ENCODE assay signal across 34 cellular contexts in genomic region chr12:115174928-115175327, GRCh38.
DNase-seq lines count a peak whose midpoint lies in the region; ATAC-seq and TF ChIP-seq lines count a peak whose summit lies in the region.
"Had no signal": no experiment of that assay in that cellular context is flagged by ENCODE, and none has a peak within 500 bp of the region (broad histone marks: within the 10 kb centered on the region; RNA-seq: fewer than 3 reads in every experiment).

No MANE protein-coding gene starts in this region.

- H3K4me3 ChIP-seq in heart right ventricle: no peak overlapping the region
- H3K4me3 ChIP-seq in right atrium auricular region: no peak overlapping the region
- no peak overlapping the region for H3K4me3 ChIP-seq in mesodermal cell (ENCODE audit: extremely low read depth, insufficient read depth, low read length, poor library complexity, severe bottlenecking)
- H3K4me3 ChIP-seq: dorsolateral prefrontal cortex, gastrocnemius medialis, GM12878, MG63, prostate gland, suprapubic skin had no signal

- H3K4me1 ChIP-seq in heart right ventricle: no peaks in the 10 kb centered on the region
- no peaks in the 10 kb centered on the region for H3K4me1 ChIP-seq in right atrium auricular region
- H3K4me1 ChIP-seq in mesodermal cell (ENCODE audit: control insufficient read depth, insufficient read depth, low read length, poor library complexity, severe bottlenecking): peaks cover 9% of the 10 kb centered on the region
- H3K4me1 ChIP-seq: gastrocnemius medialis, prostate gland had no signal

- H3K27ac Mint-ChIP-seq in brain (peak overlapping the region; percentile 27 to 55 (median 52)), type B pancreatic cell (no peak overlapping the region)
- H3K27ac Mint-ChIP-seq: activated CD8-positive, alpha-beta T cell treated with anti-CD3 and anti-CD28 coated beads for 36 hours; activated T-helper 1 cell treated with anti-CD3 and anti-CD28 coated beads, Interleukin-12 subunit alpha, Interleukin-12 subunit beta, Interleukin-2, Interleukin-4 antibody, amounts not matched to agents 30 ng/mL and 10 ng/mL and 1 ng/mL, durations not matched to agents 14 hours and 24 hours and 36 hours; CD4-positive, alpha-beta memory T cell; naive thymus-derived CD4-positive, alpha-beta T cell had no signal

- 30 to 44% methylated on average over 12 of the region's 12 CpGs for WGBS in heart right ventricle, 2 donors
- WGBS in mesodermal cell (ENCODE audit: insufficient coverage in 2 of 2), 2 experiments: 62 to 70% methylated on average over 10 to 11 of the region's 12 CpGs

- H3K4me3 Mint-ChIP-seq in brain (no peak overlapping the region), type B pancreatic cell (peak overlapping the region; percentile 5)
- H3K4me3 Mint-ChIP-seq: activated CD8-positive, alpha-beta T cell treated with anti-CD3 and anti-CD28 coated beads for 36 hours; activated T-helper 1 cell treated with anti-CD3 and anti-CD28 coated beads, Interleukin-12 subunit alpha, Interleukin-12 subunit beta, Interleukin-2, Interleukin-4 antibody, amounts not matched to agents 30 ng/mL and 10 ng/mL and 1 ng/mL, durations not matched to agents 14 hours and 24 hours and 36 hours; CD4-positive, alpha-beta memory T cell; naive thymus-derived CD4-positive, alpha-beta T cell had no signal

- no peaks in the 10 kb centered on the region for H3K9me3 ChIP-seq in heart right ventricle
- no peaks in the 10 kb centered on the region for H3K9me3 ChIP-seq in right atrium auricular region
- H3K9me3 ChIP-seq in mesodermal cell (ENCODE audit: control insufficient read depth, low read length): no peaks in the 10 kb centered on the region
- H3K9me3 ChIP-seq: gastrocnemius medialis, MG63, prostate gland, suprapubic skin had no signal

- intact Hi-C loops in heart right ventricle (cut with DNase I): loop anchor here in 2 of 10 donors (10.0 kb wide), 2 partner anchors 510 to 570 kb away; no protein-coding TSS in a partner anchor

- ATAC-seq in heart right ventricle (peak in 6 of 8 donors; percentile 27 to 80 (median 46)), GM18868 (IDR thresholded peaks at IDR 0.05; ENCODE audit: unreplicated experiment) (no peak)
- ATAC-seq: activated CD8-positive, alpha-beta T cell treated with anti-CD3 and anti-CD28 coated beads for 36 hours; gastrocnemius medialis; GM12878; left lobe of liver; naive thymus-derived CD4-positive, alpha-beta T cell had no signal

- TF ChIP-seq CTCF in heart right ventricle (IDR thresholded peaks at IDR 0.05) (no peak), right atrium auricular region (IDR thresholded peaks at IDR 0.05) (no peak), brain (conservative IDR thresholded peaks at IDR 0.05) (no peak), type B pancreatic cell (conservative IDR thresholded peaks at IDR 0.05) (no peak)

- H3K36me3 Mint-ChIP-seq in brain: no peaks in the 10 kb centered on the region
- no peaks in the 10 kb centered on the region for H3K36me3 Mint-ChIP-seq in type B pancreatic cell
- H3K36me3 Mint-ChIP-seq: CD4-positive, alpha-beta memory T cell; naive thymus-derived CD4-positive, alpha-beta T cell had no signal

- H3K27ac ChIP-seq in heart right ventricle (no peak overlapping the region), right atrium auricular region (no peak overlapping the region), mesodermal cell (ENCODE audit: low read depth, low read length, severe bottlenecking) (peak overlapping the region; percentile 55)
- H3K27ac ChIP-seq: dorsolateral prefrontal cortex, gastrocnemius medialis, HL-60, KMS-11, prostate gland, RWPE1, suprapubic skin had no signal

- DNase-seq in heart right ventricle (peak in 1 of 2 donors; percentile 13), right atrium auricular region (ENCODE audit: low spot score) (no peak), type B pancreatic cell (ENCODE audit: extremely low spot score, unreplicated experiment) (no peak), SHP77 treated with DMSO at 0.1 percent for 48 hours (lab: John Stamatoyannopoulos, UW) (no peak)
- no peak for DNase-seq in effector CD4-positive, alpha-beta T cell
- DNase-seq: activated CD8-positive, alpha-beta memory T cell treated with anti-CD3 and anti-CD28 coated beads, Interleukin-2, amount 50 U/mL, for 48 hours; activated CD8-positive, alpha-beta T cell treated with anti-CD3 and anti-CD28 coated beads for 36 hours; activated naive CD4-positive, alpha-beta T cell treated with Interleukin-2 at 50 U/mL for 16 hours; CD4-positive, alpha-beta memory T cell; DMS 273 treated with DMSO at 0.1 percent for 48 hours; dorsolateral prefrontal cortex; EL; gastrocnemius medialis; hippocampal formation; MG63; midbrain; naive thymus-derived CD4-positive, alpha-beta T cell; NCI-H1105 treated with DMSO at 0.1 percent for 48 hours; NCI-H1930; NCI-H524; occipital lobe; OCI-M1; stimulated activated naive CD4-positive, alpha-beta T cell had no signal

- H3K9me3 Mint-ChIP-seq in brain (peaks cover 0 to 7% (median 0%) of the 10 kb centered on the region in 5 experiments), type B pancreatic cell (no peaks in the 10 kb centered on the region)

- H3K27me3 Mint-ChIP-seq in brain: no peaks in the 10 kb centered on the region
- no peaks in the 10 kb centered on the region for H3K27me3 Mint-ChIP-seq in type B pancreatic cell
- H3K27me3 Mint-ChIP-seq: activated CD8-positive, alpha-beta T cell treated with anti-CD3 and anti-CD28 coated beads for 36 hours; CD4-positive, alpha-beta memory T cell; naive thymus-derived CD4-positive, alpha-beta T cell had no signal

- H3K36me3 ChIP-seq in heart right ventricle (no peaks in the 10 kb centered on the region), right atrium auricular region (no peaks in the 10 kb centered on the region), mesodermal cell (ENCODE audit: control insufficient read depth, insufficient read depth, low read length) (no peaks in the 10 kb centered on the region)
- H3K36me3 ChIP-seq: gastrocnemius medialis, MG63, prostate gland, suprapubic skin had no signal

- peaks cover 10% of the 10 kb centered on the region for H3K4me1 Mint-ChIP-seq in brain
- peaks cover 24% of the 10 kb centered on the region for H3K4me1 Mint-ChIP-seq in type B pancreatic cell (ENCODE audit: unreplicated experiment)
- H3K4me1 Mint-ChIP-seq: CD4-positive, alpha-beta memory T cell; naive thymus-derived CD4-positive, alpha-beta T cell had no signal

- H3K27me3 ChIP-seq in heart right ventricle (no peaks in the 10 kb centered on the region), right atrium auricular region (no peaks in the 10 kb centered on the region)
- H3K27me3 ChIP-seq: gastrocnemius medialis, MG63, suprapubic skin had no signal
